Comparison of ENCODE assay signal across 8 cellular contexts in the genomic region with DNA sequence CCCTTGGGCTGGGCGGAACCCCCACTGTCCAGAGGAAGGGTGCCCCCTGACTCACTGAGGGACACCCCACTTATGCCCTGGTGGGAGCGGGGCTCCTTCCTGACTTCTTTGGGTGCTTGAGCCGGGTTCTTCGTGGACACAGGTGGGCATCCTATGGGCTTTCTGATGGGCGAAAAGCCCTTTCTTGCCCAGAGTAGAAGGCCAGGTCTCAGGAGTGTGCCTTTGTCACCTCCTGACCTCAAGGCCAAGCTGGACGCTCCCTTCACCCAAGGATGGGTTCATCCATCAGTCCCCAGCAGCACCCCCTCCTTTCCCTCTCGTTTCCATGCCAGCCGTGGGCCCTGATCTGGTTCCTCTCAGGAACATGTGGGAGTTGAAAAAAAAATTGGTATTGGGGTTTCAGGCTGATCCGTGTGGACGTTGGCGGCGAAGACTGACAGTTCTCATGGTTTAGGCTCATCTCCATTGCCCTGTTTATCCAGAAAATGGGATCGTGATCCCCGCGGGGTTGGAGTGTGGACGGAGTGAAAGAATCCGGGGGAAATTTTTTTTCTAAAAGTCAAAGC.
DNase-seq lines count a peak whose midpoint lies in the region; ATAC-seq lines count a peak whose summit lies in the region.

No MANE protein-coding gene starts in this region.

- H3K27ac ChIP-seq in effector memory CD4-positive, alpha-beta T cell (ENCODE audit: insufficient read depth, low read length, poor library complexity, severe bottlenecking), result peak overlapping the region; percentile 76

- DNase-seq in DMS53 (lab: John Stamatoyannopoulos, UW), result peak; percentile 53
- no peak for DNase-seq in DMS53 treated with DMSO at 0.1 percent for 48 hours (lab: John Stamatoyannopoulos, UW; ENCODE audit: unreplicated experiment)
- DNase-seq in NCI-H2171 (lab: John Stamatoyannopoulos, UW), result peak; percentile 46
- no peak for DNase-seq in effector memory CD4-positive, alpha-beta T cell

- H3K9me3 ChIP-seq in effector memory CD4-positive, alpha-beta T cell (ENCODE audit: control insufficient read depth, low read length), result no peaks in the 10 kb centered on the region
- peaks cover 4% of the 10 kb centered on the region for H3K9me3 ChIP-seq in neuron (ENCODE audit: low read length)

- no peaks in the 10 kb centered on the region for H3K27me3 ChIP-seq in effector memory CD4-positive, alpha-beta T cell (replicated peaks; ENCODE audit: control insufficient read depth, insufficient read depth, low read length, poor library complexity, severe bottlenecking)
- H3K27me3 ChIP-seq in neuron (ENCODE audit: insufficient read depth, low read length), result no peaks in the 10 kb centered on the region

- H3K36me3 ChIP-seq in effector memory CD4-positive, alpha-beta T cell (ENCODE audit: control insufficient read depth, insufficient read depth, low read length), result no peaks in the 10 kb centered on the region
- no peaks in the 10 kb centered on the region for H3K36me3 ChIP-seq in neuron (ENCODE audit: insufficient read depth, low read length)

- ATAC-seq in GM21423 (IDR thresholded peaks at IDR 0.05; ENCODE audit: unreplicated experiment), result no peak
- ATAC-seq in HG02642 (IDR thresholded peaks at IDR 0.05; ENCODE audit: poor library complexity, unreplicated experiment), result no peak
- ATAC-seq in GM18873 (IDR thresholded peaks at IDR 0.05; ENCODE audit: low FRiP score, unreplicated experiment), result no peak

- peaks cover 59% of the 10 kb centered on the region for H3K4me1 ChIP-seq in effector memory CD4-positive, alpha-beta T cell (ENCODE audit: control insufficient read depth, insufficient read depth, low read length, poor library complexity, severe bottlenecking)
- H3K4me1 ChIP-seq in neuron (ENCODE audit: insufficient read depth, low read length), result peaks cover 37% of the 10 kb centered on the region

- H2AFZ ChIP-seq in neuron (ENCODE audit: low read depth, low read length), result peak overlapping the region; percentile 94

- peak overlapping the region; percentile 85 for H3K4me3 ChIP-seq in effector memory CD4-positive, alpha-beta T cell (ENCODE audit: insufficient read depth, low read depth, low read length, poor library complexity, severe bottlenecking)
- H3K4me3 ChIP-seq in neuron (ENCODE audit: low read length), result peak overlapping the region; percentile 71

Comparison
In these comparisons a context has a peak if more than half of its experiments do, and no peak if none do; other contexts are left out.
1. DNase-seq: peak in DMS53 (single experiment) and NCI-H2171 (single experiment); none in DMS53 treated with DMSO at 0.1 percent for 48 hours (single experiment) and effector memory CD4-positive, alpha-beta T cell (0 of 3).